ENCODE assay signal across 15 cellular contexts in genomic region chr17:66632716-66633115, GRCh38.
A peak's percentile ranks its signal among the peaks of the same experiment; 100 is the strongest.
DNase-seq lines count a peak whose midpoint lies in the region; ATAC-seq and TF ChIP-seq lines count a peak whose summit lies in the region.
"Had no signal": no experiment of that assay in that cellular context is flagged by ENCODE, and none has a peak within 500 bp of the region (broad histone marks: within the 10 kb centered on the region; RNA-seq: fewer than 3 reads in every experiment).

No MANE protein-coding gene starts in this region.

- H3K27me3 Mint-ChIP-seq in activated naive CD4-positive, alpha-beta T cell treated with anti-CD3 and anti-CD28 coated beads for 36 hours (ENCODE audit: low read depth): no peaks in the 10 kb centered on the region
- no peaks in the 10 kb centered on the region for H3K27me3 Mint-ChIP-seq in activated naive CD8-positive, alpha-beta T cell treated with anti-CD3 and anti-CD28 coated beads for 36 hours

- intact Hi-C loops in activated naive CD4-positive, alpha-beta T cell treated with anti-CD3 and anti-CD28 coated beads for 36 hours (cut with micrococcal nuclease): loop anchor here (1.0 to 10.0 kb wide), 8 partner anchors 35 to 430 kb away; no protein-coding TSS in a partner anchor

- no peak overlapping the region for H3K4me2 ChIP-seq in SK-N-SH
- H3K4me2 ChIP-seq: BLaER1 had no signal

- H3K4me1 ChIP-seq in SK-N-SH (ENCODE audit: control insufficient read depth in 1 of 2, insufficient read depth in 2 of 2, low read depth in 1 of 2, low read length in 1 of 2): peaks cover 6 to 17% of the 10 kb centered on the region in 2 experiments
- H3K4me1 ChIP-seq: BLaER1 had no signal

- CTCF ChIA-PET in SK-N-SH (lab: Yijun Ruan, JAX): interaction anchor here (0.9 to 8.8 kb wide), 6 partner anchors 8 to 432 kb away, joined by 3 to 67 read pairs (median 7); no protein-coding TSS in a partner anchor
- CTCF ChIA-PET in activated naive CD4-positive, alpha-beta T cell treated with anti-CD3 and anti-CD28 coated beads for 36 hours (lab: Charles Lee): interaction anchor here (0.6 kb wide), 1 partner anchor 407 kb away, joined by 3 read pairs; no protein-coding TSS in a partner anchor

- H3K79me2 ChIP-seq in SK-N-SH (ENCODE audit: insufficient read depth): peaks cover 89% of the 10 kb centered on the region

- TF ChIP-seq RAD21 in SK-N-SH (IDR thresholded peaks at IDR 0.05; ENCODE audit: low read length): no peak

- H3K27ac Mint-ChIP-seq in activated naive CD4-positive, alpha-beta T cell treated with anti-CD3 and anti-CD28 coated beads, Interleukin-2, amount 50 U/mL, for 72 hours: peak overlapping the region; percentile 65 to 91
- H3K27ac Mint-ChIP-seq in activated naive CD4-positive, alpha-beta T cell treated with anti-CD3 and anti-CD28 coated beads for 36 hours: no peak overlapping the region
- peak overlapping the region; percentile 61 for H3K27ac Mint-ChIP-seq in activated naive CD8-positive, alpha-beta T cell treated with anti-CD3 and anti-CD28 coated beads for 36 hours
- peak overlapping the region; percentile 62 for H3K27ac Mint-ChIP-seq in stimulated activated effector memory CD8-positive, alpha-beta T cell treated with anti-CD3 and anti-CD28 coated beads, Interleukin-12 subunit alpha, Interleukin-12 subunit beta, amount 100 ng/mL, for 72 hours

- H3K9me3 Mint-ChIP-seq in activated naive CD4-positive, alpha-beta T cell treated with anti-CD3 and anti-CD28 coated beads, Interleukin-2, amount 50 U/mL, for 72 hours: no peaks in the 10 kb centered on the region
- no peaks in the 10 kb centered on the region for H3K9me3 Mint-ChIP-seq in activated naive CD4-positive, alpha-beta T cell treated with anti-CD3 and anti-CD28 coated beads for 36 hours
- H3K9me3 Mint-ChIP-seq in activated naive CD8-positive, alpha-beta T cell treated with anti-CD3 and anti-CD28 coated beads for 36 hours: no peaks in the 10 kb centered on the region
- H3K9me3 Mint-ChIP-seq in stimulated activated effector memory CD8-positive, alpha-beta T cell treated with anti-CD3 and anti-CD28 coated beads, Interleukin-12 subunit alpha, Interleukin-12 subunit beta, amount 100 ng/mL, for 72 hours: no peaks in the 10 kb centered on the region
- H3K9me3 Mint-ChIP-seq: CD8-positive, alpha-beta memory T cell had no signal

- TF ChIP-seq CTCF in SK-N-SH (IDR thresholded peaks at IDR 0.05): no peak

- H3K4me3 ChIP-seq in SK-N-SH (ENCODE audit: low read depth in 2 of 2, low read length in 1 of 2): no peak overlapping the region
- H3K4me3 ChIP-seq: BLaER1 had no signal

- no peak for TF ChIP-seq EP300 in SK-N-SH (IDR thresholded peaks at IDR 0.05; ENCODE audit: borderline replicate concordance in 1 of 2, low read depth in 1 of 2, low read length in 1 of 2)

- H3K9me2 ChIP-seq in SK-N-SH: no peaks in the 10 kb centered on the region

- ATAC-seq in SK-N-SH treated with all-trans-retinoic acid at 6 μM for 48 hours: no peak
- ATAC-seq in activated naive CD4-positive, alpha-beta T cell treated with anti-CD3 and anti-CD28 coated beads, Interleukin-2, amount 50 U/mL, for 72 hours: peak in 1 of 2 donors; percentile 1
- ATAC-seq in stimulated activated effector memory CD8-positive, alpha-beta T cell treated with anti-CD3 and anti-CD28 coated beads, Interleukin-12 subunit alpha, Interleukin-12 subunit beta, amount 100 ng/mL, for 72 hours: no peak
- ATAC-seq in GM18520 (IDR thresholded peaks at IDR 0.05; ENCODE audit: unreplicated experiment): no peak
- no peak for ATAC-seq in GM18870 (IDR thresholded peaks at IDR 0.05; ENCODE audit: unreplicated experiment)

- no peak for DNase-seq in SK-N-SH
- no peak for DNase-seq in activated naive CD4-positive, alpha-beta T cell treated with anti-CD3 and anti-CD28 coated beads, Interleukin-2, amount 50 U/mL, for 72 hours (ENCODE audit: low spot score in 2 of 2)
- no peak for DNase-seq in activated naive CD4-positive, alpha-beta T cell treated with anti-CD3 and anti-CD28 coated beads for 36 hours
- DNase-seq in activated naive CD8-positive, alpha-beta T cell treated with anti-CD3 and anti-CD28 coated beads for 36 hours: no peak
- DNase-seq in stimulated activated effector memory CD8-positive, alpha-beta T cell treated with anti-CD3 and anti-CD28 coated beads, Interleukin-12 subunit alpha, Interleukin-12 subunit beta, amount 100 ng/mL, for 72 hours (ENCODE audit: low spot score in 2 of 2): no peak
- DNase-seq: 8988T, NCI-H1092, NCI-H187 treated with DMSO at 0.1 percent for 48 hours, NCI-H446, NCI-H748 treated with DMSO at 0.1 percent for 48 hours had no signal

- H3K4me3 Mint-ChIP-seq in activated naive CD4-positive, alpha-beta T cell treated with anti-CD3 and anti-CD28 coated beads for 36 hours: no peak overlapping the region
- H3K4me3 Mint-ChIP-seq in activated naive CD8-positive, alpha-beta T cell treated with anti-CD3 and anti-CD28 coated beads for 36 hours: no peak overlapping the region
- H3K4me3 Mint-ChIP-seq in stimulated activated effector memory CD8-positive, alpha-beta T cell treated with anti-CD3 and anti-CD28 coated beads, Interleukin-12 subunit alpha, Interleukin-12 subunit beta, amount 100 ng/mL, for 72 hours: peak overlapping the region; percentile 26
- H3K4me3 Mint-ChIP-seq: CD8-positive, alpha-beta memory T cell had no signal

- peaks cover 0 to 5% of the 10 kb centered on the region in 2 donors for H3K36me3 Mint-ChIP-seq in activated naive CD4-positive, alpha-beta T cell treated with anti-CD3 and anti-CD28 coated beads, Interleukin-2, amount 50 U/mL, for 72 hours
- H3K36me3 Mint-ChIP-seq in activated naive CD4-positive, alpha-beta T cell treated with anti-CD3 and anti-CD28 coated beads for 36 hours (ENCODE audit: low read depth): peaks cover 4% of the 10 kb centered on the region
- H3K36me3 Mint-ChIP-seq in activated naive CD8-positive, alpha-beta T cell treated with anti-CD3 and anti-CD28 coated beads for 36 hours: peaks cover 7% of the 10 kb centered on the region
- H3K36me3 Mint-ChIP-seq in stimulated activated effector memory CD8-positive, alpha-beta T cell treated with anti-CD3 and anti-CD28 coated beads, Interleukin-12 subunit alpha, Interleukin-12 subunit beta, amount 100 ng/mL, for 72 hours: peaks cover 5% of the 10 kb centered on the region
- H3K36me3 Mint-ChIP-seq: CD8-positive, alpha-beta memory T cell had no signal

- peaks cover 58% of the 10 kb centered on the region for H3K4me1 Mint-ChIP-seq in activated naive CD4-positive, alpha-beta T cell treated with anti-CD3 and anti-CD28 coated beads for 36 hours (ENCODE audit: low read depth)
- peaks cover 46% of the 10 kb centered on the region for H3K4me1 Mint-ChIP-seq in activated naive CD8-positive, alpha-beta T cell treated with anti-CD3 and anti-CD28 coated beads for 36 hours
- peaks cover 36% of the 10 kb centered on the region for H3K4me1 Mint-ChIP-seq in stimulated activated effector memory CD8-positive, alpha-beta T cell treated with anti-CD3 and anti-CD28 coated beads, Interleukin-12 subunit alpha, Interleukin-12 subunit beta, amount 100 ng/mL, for 72 hours

- peaks cover 13% of the 10 kb centered on the region for H3F3A ChIP-seq in SK-N-SH (replicated peaks; ENCODE audit: insufficient read depth)

- no peaks in the 10 kb centered on the region for H3K27me3 ChIP-seq in SK-N-SH (ENCODE audit: insufficient read depth)
- H3K27me3 ChIP-seq: BLaER1 had no signal

- 88% methylated on average over 3 of the region's 3 CpGs for WGBS in SK-N-SH (ENCODE audit: low lambda C conversion rate)

- peaks cover 4 to 12% of the 10 kb centered on the region in 2 experiments for H3K36me3 ChIP-seq in SK-N-SH (replicated peaks in 1 of 2; ENCODE audit: control insufficient read depth in 1 of 2, insufficient read depth in 2 of 2, low read length in 1 of 2)
- H3K36me3 ChIP-seq: BLaER1 had no signal

- peaks cover 89% of the 10 kb centered on the region for H4K20me1 ChIP-seq in SK-N-SH (ENCODE audit: insufficient read depth)
- H4K20me1 ChIP-seq: BLaER1 had no signal

- H3K27ac ChIP-seq in SK-N-SH (ENCODE audit: low read depth in 2 of 2, low read length in 1 of 2): no peak overlapping the region
- H3K27ac ChIP-seq: BLaER1 had no signal

- no peak overlapping the region for H3K9ac ChIP-seq in SK-N-SH
- H3K9ac ChIP-seq: BLaER1 had no signal

- H3K9me3 ChIP-seq in SK-N-SH: no peaks in the 10 kb centered on the region
- H3K9me3 ChIP-seq: BLaER1 had no signal

- POLR2A ChIA-PET in SK-N-SH (lab: Yijun Ruan, JAX): no interaction called here

- H2AFZ ChIP-seq in SK-N-SH (ENCODE audit: low read depth): no peak overlapping the region

TF ChIP-seq in SK-N-SH, 30 proteins besides CTCF, POLR2A, EP300 and RAD21:
- no peak for TF ChIP-seq GABPA (IDR thresholded peaks at IDR 0.05; ENCODE audit: low read depth)
- 0 out of 2 replicates have a peak, but pooled peaks have one; percentile 5 for TF ChIP-seq RFX5 (IDR thresholded peaks at IDR 0.05; ENCODE audit: low read length)
- TF ChIP-seq EZH2phosphoT487 (IDR thresholded peaks at IDR 0.05; ENCODE audit: borderline replicate concordance, low read depth): no peak
- no peak for TF ChIP-seq USF1 (IDR thresholded peaks at IDR 0.05; ENCODE audit: borderline replicate concordance, low read depth)

TF ChIP-seq in SK-N-SH treated with all-trans-retinoic acid at 6 μM for 48 hours, 23 proteins besides CTCF, POLR2A, EP300 and RAD21 (continues in another document):
- no peak for TF ChIP-seq OSR1 (CRISPR knock-in tag; IDR thresholded peaks at IDR 0.05)
- TF ChIP-seq POU6F1 (CRISPR knock-in tag; IDR thresholded peaks at IDR 0.05; ENCODE audit: borderline replicate concordance, low read depth): no peak
- no peak for TF ChIP-seq RARB (CRISPR knock-in tag; IDR thresholded peaks at IDR 0.05)
